In the genomic region with DNA sequence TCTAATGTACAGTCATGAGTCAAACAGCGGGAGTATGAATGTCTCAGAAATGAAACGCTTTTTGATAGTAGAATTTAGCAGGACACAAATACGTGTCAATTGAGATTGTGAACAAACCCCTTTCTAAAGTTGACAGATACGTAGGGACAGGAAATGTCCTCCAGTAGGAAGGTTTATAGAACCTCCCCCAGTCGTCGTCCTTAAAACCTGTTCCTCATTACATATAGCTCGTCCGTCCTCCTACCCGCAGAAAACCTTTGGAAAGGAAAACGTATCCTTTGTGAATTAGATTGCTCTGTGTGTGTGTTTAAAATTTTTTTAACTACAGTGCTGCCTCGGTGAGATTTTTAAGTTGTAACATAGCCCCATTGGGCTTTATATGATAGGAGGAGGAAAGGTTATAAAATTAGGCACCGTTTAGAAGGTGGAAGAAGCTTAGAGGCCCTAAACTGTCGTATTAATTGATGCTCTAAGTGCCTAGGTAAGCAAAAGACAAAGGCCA, we compare ENCODE assay signal across 7 cellular contexts. TPM values are rescaled to one million over a fixed set of nuclear protein-coding genes. Genes with fewer than 3 reads are reported as not detected.
A peak's percentile ranks its signal among the peaks of the same experiment; 100 is the strongest.
DNase-seq lines count a peak whose midpoint lies in the region; ATAC-seq, FAIRE-seq and TF ChIP-seq lines count a peak whose summit lies in the region.

No MANE protein-coding gene starts in this region.

- H3K27ac ChIP-seq in OCI-LY3 (ENCODE audit: low read length) (no peak overlapping the region), ectodermal cell (ENCODE audit: insufficient read depth, low read depth, low read length, poor library complexity, severe bottlenecking) (peak overlapping the region; percentile 58), aorta (ENCODE audit: low read depth in 1 of 2, low read length in 2 of 2) (peak overlapping the region in 1 of 2 donors; percentile 43)

- peak; percentile 87 for FAIRE-seq in GM18507 (lab: Jason Lieb, UNC)

- H3K27ac Mint-ChIP-seq in neural crest cell (ENCODE audit: unreplicated experiment): peak overlapping the region; percentile 98

- H3K4me1 ChIP-seq in OCI-LY3 (ENCODE audit: low read length) (peaks cover 41% of the 10 kb centered on the region), ectodermal cell (ENCODE audit: control insufficient read depth, insufficient read depth, low read length) (peaks cover 25% of the 10 kb centered on the region), aorta (ENCODE audit: control insufficient read depth in 1 of 2, insufficient read depth in 2 of 2, low read length in 2 of 2) (no peaks in the 10 kb centered on the region)

- H3K4me2 ChIP-seq in OCI-LY3 (ENCODE audit: low read length): peak overlapping the region; percentile 78

- intact Hi-C loops in aorta (cut with DNase I): loop anchor here (10.0 kb wide), 3 partner anchors 195 to 615 kb away; a partner anchor contains a TSS

- peaks cover 4% of the 10 kb centered on the region for H3K27me3 Mint-ChIP-seq in neural crest cell (ENCODE audit: low read depth)

- no peak for DNase-seq in GM18507 (ENCODE audit: extremely low spot score, insufficient read length, low read depth)
- DNase-seq in neural crest cell (ENCODE audit: low read depth, low spot score): no peak
- no peak for DNase-seq in T1000 (lab: John Stamatoyannopoulos, UW)
- no peak for DNase-seq in activated CD8-positive, alpha-beta memory T cell treated with anti-CD3 and anti-CD28 coated beads, Interleukin-2, amount 50 U/mL, for 48 hours
- DNase-seq in aorta: no peak

- peaks cover 56% of the 10 kb centered on the region for H3K4me1 Mint-ChIP-seq in neural crest cell

- H3K36me3 Mint-ChIP-seq in neural crest cell (ENCODE audit: low read depth): peaks cover 14% of the 10 kb centered on the region

- no peak for ATAC-seq in aorta (ENCODE audit: low FRiP score)

- H3K27me3 ChIP-seq in OCI-LY3 (ENCODE audit: low read depth, low read length) (peaks cover 7% of the 10 kb centered on the region), ectodermal cell (ENCODE audit: control insufficient read depth, insufficient read depth, low read length, poor library complexity, severe bottlenecking) (no peaks in the 10 kb centered on the region), aorta (ENCODE audit: control insufficient read depth in 1 of 2, insufficient read depth in 2 of 2, low read length in 1 of 2) (no peaks in the 10 kb centered on the region)

- H3K36me3 ChIP-seq in OCI-LY3 (replicated peaks; ENCODE audit: low read depth, low read length) (peaks cover 33% of the 10 kb centered on the region), ectodermal cell (ENCODE audit: control insufficient read depth, insufficient read depth, low read length) (peaks cover 4% of the 10 kb centered on the region), aorta (ENCODE audit: control insufficient read depth in 1 of 2, insufficient read depth in 2 of 2, low read length in 1 of 2) (no peaks in the 10 kb centered on the region)

- peak overlapping the region; percentile 74 for H3K9ac ChIP-seq in OCI-LY3 (ENCODE audit: low read length)

- no peak overlapping the region for H2AFZ ChIP-seq in OCI-LY3 (ENCODE audit: low read depth, low read length)

- H3K4me3 ChIP-seq in OCI-LY3 (ENCODE audit: low read length): peak overlapping the region; percentile 81
- H3K4me3 ChIP-seq in ectodermal cell (ENCODE audit: insufficient read depth, low read depth, low read length): peak overlapping the region; percentile 43
- H3K4me3 ChIP-seq in aorta (ENCODE audit: low read length in 2 of 2): peak overlapping the region in 1 of 2 donors; percentile 90

- H4K20me1 ChIP-seq in OCI-LY3 (ENCODE audit: insufficient read depth, low read length): 0 out of 2 replicates have a peak, but pooled peaks cover 3% of the 10 kb centered on the region

- H3K9me3 Mint-ChIP-seq in neural crest cell: no peaks in the 10 kb centered on the region

- TF ChIP-seq CTCF in OCI-LY3 (IDR thresholded peaks at IDR 0.05; ENCODE audit: low read depth, low read length) (no peak), neural crest cell (conservative IDR thresholded peaks at IDR 0.05) (no peak)

- H3K9me3 ChIP-seq in OCI-LY3 (ENCODE audit: insufficient read depth, low read length) (no peaks in the 10 kb centered on the region), ectodermal cell (ENCODE audit: control insufficient read depth, low read length) (no peaks in the 10 kb centered on the region), aorta (ENCODE audit: control insufficient read depth, low read length) (no peaks in the 10 kb centered on the region)

- H3K79me2 ChIP-seq in OCI-LY3 (ENCODE audit: low read length): peaks cover 51% of the 10 kb centered on the region

- WGBS in ectodermal cell, 2 experiments: 34 to 36% methylated on average over 13 of the region's 13 CpGs
- 73 to 76% methylated on average over 13 of the region's 13 CpGs for WGBS in aorta, 2 donors

- H3K4me3 Mint-ChIP-seq in neural crest cell: peak overlapping the region; percentile 94

RNA-seq across cellular contexts. Expression of a gene that starts 4.1 kb away (rescaled TPM):
- polyA plus RNA-seq in ectodermal cell (2013, experiment 1 of 4): 171 TPM
- 173 TPM for polyA plus RNA-seq in ectodermal cell (2013, experiment 2 of 4)
- 159 TPM for polyA plus RNA-seq in ectodermal cell (2013, experiment 3 of 4)
- polyA plus RNA-seq in ectodermal cell (2013, experiment 4 of 4): 183 TPM
- total RNA-seq in neural crest cell (86.2 and 89.9 TPM in 2 replicates), aorta (10 to 100 TPM; 87.2 to 96.8 TPM)
- 100 to 1,000 TPM in 1 of 2 donors, 10 to 100 TPM in 1; 62.2 to 128 TPM for polyA plus RNA-seq in aorta
